In the genomic region with DNA sequence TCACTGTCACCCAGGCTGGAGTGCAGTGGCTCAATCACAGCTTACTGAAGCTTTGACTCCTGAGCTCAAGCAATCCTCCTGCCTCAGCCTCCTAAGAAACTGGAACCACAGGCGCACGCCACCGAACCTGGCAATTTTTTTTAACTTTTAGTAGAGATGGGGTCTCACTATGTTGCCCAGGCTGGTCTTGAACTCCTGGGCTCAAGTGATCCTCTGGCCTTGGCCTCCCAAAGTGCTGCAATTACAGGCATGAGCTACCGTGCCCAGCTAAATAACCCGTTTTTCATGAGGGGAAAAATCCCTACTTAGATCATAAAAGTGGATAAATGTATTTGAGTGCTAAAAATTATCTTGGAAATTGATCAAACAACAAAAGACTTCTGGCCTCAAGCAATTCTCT, we compare ENCODE assay signal across 28 cellular contexts.
"Had no signal": no experiment of that assay in that cellular context is flagged by ENCODE, and none has a peak within 500 bp of the region (broad histone marks: within the 10 kb centered on the region; RNA-seq: fewer than 3 reads in every experiment).

No MANE protein-coding gene starts in this region.

- DNase-seq: activated B cell treated with CpG ODN at 0.5 μM for 24 hours; activated CD4-positive, alpha-beta T cell treated with anti-CD3 and anti-CD28 coated beads for 48 hours; activated CD4-positive, alpha-beta T cell treated with anti-CD3 and anti-CD28 coated beads, Interleukin-2, amount 50 U/mL, for 1 hour; activated CD4-positive, alpha-beta T cell treated with anti-CD3 and anti-CD28 coated beads, Interleukin-2, amount 50 U/mL, for 48 hours; activated CD8-positive, alpha-beta memory T cell treated with anti-CD3 and anti-CD28 coated beads for 24 hours; activated effector memory CD4-positive, alpha-beta T cell treated with Interleukin-2 at 50 U/mL for 16 hours; activated gamma-delta T cell treated with Interleukin-2 at 50 U/mL for 16 hours; activated naive CD4-positive, alpha-beta T cell treated with anti-CD3 and anti-CD28 coated beads, Interleukin-2, amount 50 U/mL, for 16 hours; activated naive CD4-positive, alpha-beta T cell treated with Interleukin-2 at 50 U/mL for 16 hours; activated T-cell treated with anti-CD3 and anti-CD28 coated beads, Interleukin-2, amount 50 U/mL, for 4 hours; anterior cingulate cortex; central memory CD4-positive, alpha-beta T cell; cerebellar nuclear complex; colonic mucosa; effector CD8-positive, alpha-beta T cell; esophagus squamous epithelium; heart right ventricle; T-helper 2 cell had no signal

- H3K36me3 Mint-ChIP-seq: activated naive CD8-positive, alpha-beta T cell had no signal

- H3K27me3 ChIP-seq: breast epithelium, colonic mucosa, esophagus squamous epithelium, gastroesophageal sphincter, heart right ventricle had no signal

- H3K4me3 Mint-ChIP-seq: activated B cell treated with CpG ODN at 0.5 μM for 24 hours; activated CD8-positive, alpha-beta T cell treated with anti-CD3 and anti-CD28 coated beads for 36 hours; activated naive CD8-positive, alpha-beta T cell; activated T-cell treated with anti-CD3 and anti-CD28 coated beads, Interleukin-2, amount 50 U/mL, for 4 hours; activated T-helper 17 cell treated with anti-CD3 and anti-CD28 coated beads, Interleukin-2, amount 50 U/mL, for 72 hours; brain had no signal

- FAIRE-seq: endothelial cell of umbilical vein had no signal

- ATAC-seq: activated CD4-positive, CD25-positive, alpha-beta regulatory T cell treated with anti-CD3 and anti-CD28 coated beads, Interleukin-2, amount 50 U/mL, for 24 hours; activated CD8-positive, alpha-beta T cell treated with anti-CD3 and anti-CD28 coated beads for 36 hours; activated T-cell treated with anti-CD3 and anti-CD28 coated beads, Interleukin-2, amount 50 U/mL, for 4 hours; activated T-helper 17 cell treated with anti-CD3 and anti-CD28 coated beads, Interleukin-2, amount 50 U/mL, for 72 hours; gastroesophageal sphincter had no signal

- H3K36me3 ChIP-seq: breast epithelium, colonic mucosa had no signal

- H3K4me3 ChIP-seq: breast epithelium, cardiac muscle cell, colonic mucosa, esophagus squamous epithelium, gastroesophageal sphincter, heart right ventricle had no signal

- H3K9me3 ChIP-seq: breast epithelium, colonic mucosa, esophagus squamous epithelium, gastroesophageal sphincter, heart right ventricle had no signal

- H3K4me1 ChIP-seq: breast epithelium, colonic mucosa had no signal

- H3K4me1 Mint-ChIP-seq: activated B cell treated with CpG ODN at 0.5 μM for 24 hours; activated T-helper 17 cell treated with anti-CD3 and anti-CD28 coated beads, Interleukin-2, amount 50 U/mL, for 72 hours had no signal

- H3K27me3 Mint-ChIP-seq: activated B cell treated with CpG ODN at 0.5 μM for 24 hours; activated CD8-positive, alpha-beta T cell treated with anti-CD3 and anti-CD28 coated beads for 36 hours; activated naive CD8-positive, alpha-beta T cell; brain had no signal

- H3K27ac Mint-ChIP-seq: activated B cell treated with CpG ODN at 0.5 μM for 24 hours; activated CD8-positive, alpha-beta T cell treated with anti-CD3 and anti-CD28 coated beads for 36 hours; activated naive CD8-positive, alpha-beta T cell; activated T-helper 17 cell treated with anti-CD3 and anti-CD28 coated beads, Interleukin-2, amount 50 U/mL, for 72 hours; brain had no signal

- H3K9me3 Mint-ChIP-seq: activated B cell treated with CpG ODN at 0.5 μM for 24 hours; activated CD8-positive, alpha-beta T cell treated with anti-CD3 and anti-CD28 coated beads for 36 hours; activated T-cell treated with anti-CD3 and anti-CD28 coated beads, Interleukin-2, amount 50 U/mL, for 4 hours; activated T-helper 17 cell treated with anti-CD3 and anti-CD28 coated beads, Interleukin-2, amount 50 U/mL, for 72 hours; brain had no signal

- H3K27ac ChIP-seq: breast epithelium, cardiac muscle cell, colonic mucosa, epithelial cell of prostate, esophagus squamous epithelium, gastroesophageal sphincter, heart right ventricle had no signal
